9 cellular contexts compared by ENCODE assay signal in genomic region chr1:81802601-81803422, GRCh38. TPM values are rescaled to one million over a fixed set of nuclear protein-coding genes. Genes with fewer than 3 reads are reported as not detected.
DNase-seq lines count a peak whose midpoint lies in the region; ATAC-seq and TF ChIP-seq lines count a peak whose summit lies in the region.
"Had no signal": no experiment of that assay in that cellular context is flagged by ENCODE, and none has a peak within 500 bp of the region (broad histone marks: within the 10 kb centered on the region; RNA-seq: fewer than 3 reads in every experiment).

No MANE protein-coding gene starts in this region.

- no peaks in the 10 kb centered on the region for H3K9me3 Mint-ChIP-seq in WTC11

- no peaks in the 10 kb centered on the region for H3K4me1 ChIP-seq in prostate gland (replicated peaks)

- CTCF ChIA-PET in WTC11 (lab: Charles Lee): interaction anchor here (1.4 to 2.8 kb wide), 4 partner anchors 10 to 388 kb away, joined by 3 to 11 read pairs (median 6); no protein-coding TSS in a partner anchor

- H3K9me3 ChIP-seq in prostate gland: no peaks in the 10 kb centered on the region

- H3K36me3 ChIP-seq in prostate gland: no peaks in the 10 kb centered on the region

- TF ChIP-seq POLR2A in prostate gland (IDR thresholded peaks at IDR 0.05): no peak

- DNase-seq in D341Med (ENCODE audit: low spot score) (peak; percentile 73), LNCaP clone FGC (ENCODE audit: low read depth) (no peak), WTC11 (ENCODE audit: low spot score) (peak; percentile 61), left cardiac atrium (peak; percentile 78), prostate gland (ENCODE audit: low spot score) (peak; percentile 74)
- no peak for DNase-seq in activated CD8-positive, alpha-beta memory T cell treated with anti-CD3 and anti-CD28 coated beads for 24 hours

- peak overlapping the region; percentile 94 to 98 for H3K27ac ChIP-seq in prostate gland

- H3K36me3 Mint-ChIP-seq in WTC11: no peaks in the 10 kb centered on the region

- POLR2A ChIA-PET in WTC11 (lab: Charles Lee): no interaction called here

- TF ChIP-seq CTCF in LNCaP clone FGC (IDR thresholded peaks at IDR 0.05; ENCODE audit: control insufficient read depth, extremely low read depth, insufficient read depth) (peak; percentile 57), WTC11 (IDR thresholded peaks at IDR 0.05) (no peak), prostate gland (IDR thresholded peaks at IDR 0.05) (peak in 3 of 4 experiments; percentile 42 to 60 (median 55))

- H3K27ac Mint-ChIP-seq in WTC11: no peak overlapping the region; the same call in 1 of the 2 replicates

- H3K4me3 ChIP-seq in LNCaP clone FGC (ENCODE audit: low read depth, low read length) (no peak overlapping the region), prostate gland (peak overlapping the region; percentile 64 to 68)

- H3K27me3 ChIP-seq in prostate gland (replicated peaks; ENCODE audit: insufficient read depth): no peaks in the 10 kb centered on the region

- peaks cover 52% of the 10 kb centered on the region for H3K4me1 Mint-ChIP-seq in WTC11

- 1% methylated on average over 65 of the region's 65 CpGs for WGBS in prostate gland

- peak; percentile 16 for ATAC-seq in WTC11
- ATAC-seq in left cardiac atrium: peak; percentile 74 to 83
- no peak for ATAC-seq in GM21723 (IDR thresholded peaks at IDR 0.05; ENCODE audit: unreplicated experiment)
- no peak for ATAC-seq in HG03135 (IDR thresholded peaks at IDR 0.05; ENCODE audit: unreplicated experiment)

- H3K27me3 Mint-ChIP-seq in WTC11 (ENCODE audit: low read depth): no peaks in the 10 kb centered on the region

- peak overlapping the region; percentile 87 for H3K4me3 Mint-ChIP-seq in WTC11

- intact Hi-C loops in left cardiac atrium (cut with DNase I) (no loop called here), prostate gland (cut with DNase I) (loop anchor here (5.0 kb wide), 2 partner anchors 119 to 1586 kb away; no protein-coding TSS in a partner anchor)

TF ChIP-seq in WTC11, 78 proteins besides CTCF, POLR2A, EP300 and RAD21:
- TF ChIP-seq SP1 (CRISPR knock-in tag; conservative IDR thresholded peaks at IDR 0.05): 0 out of 2 replicates have a peak, but pooled peaks have one; percentile 10
- no peak for TF ChIP-seq USF2 (CRISPR knock-in tag; IDR thresholded peaks at IDR 0.05)
- 0 out of 2 replicates have a peak, but pooled peaks have one; percentile 78 for TF ChIP-seq KAT7 (CRISPR knock-in tag; IDR thresholded peaks at IDR 0.05; ENCODE audit: borderline replicate concordance)
- TF ChIP-seq ZNF219 (CRISPR knock-in tag; IDR thresholded peaks at IDR 0.05; ENCODE audit: borderline replicate concordance): no peak
- TF ChIP-seq FOXK1 (CRISPR knock-in tag; IDR thresholded peaks at IDR 0.05): 0 out of 2 replicates have a peak, but pooled peaks have one; percentile 18
- peak; percentile 68 for TF ChIP-seq PRDM15 (CRISPR knock-in tag; IDR thresholded peaks at IDR 0.05)
- TF ChIP-seq MXD4 (CRISPR knock-in tag; IDR thresholded peaks at IDR 0.05; ENCODE audit: borderline replicate concordance): no peak
- TF ChIP-seq ESRRA (CRISPR knock-in tag; IDR thresholded peaks at IDR 0.05; ENCODE audit: borderline replicate concordance): peak; percentile 40; the same call in 1 of the 2 replicates
- peak; percentile 28; the same call in 1 of the 2 replicates for TF ChIP-seq FOXP1 (CRISPR knock-in tag; IDR thresholded peaks at IDR 0.05; ENCODE audit: borderline replicate concordance)
- TF ChIP-seq HMGXB4 (CRISPR knock-in tag; IDR thresholded peaks at IDR 0.05): 0 out of 2 replicates have a peak, but pooled peaks have one; percentile 60
- no peak for TF ChIP-seq CDX4 (CRISPR knock-in tag; IDR thresholded peaks at IDR 0.05; ENCODE audit: borderline replicate concordance)
- no peak for TF ChIP-seq TEAD4 (CRISPR knock-in tag; IDR thresholded peaks at IDR 0.05)
- no peak for TF ChIP-seq RORB (CRISPR knock-in tag; IDR thresholded peaks at IDR 0.05)
- 0 out of 2 replicates have a peak, but pooled peaks have one; percentile 19 for TF ChIP-seq HMGA2 (CRISPR knock-in tag; IDR thresholded peaks at IDR 0.05)
- TF ChIP-seq ZNF317 (CRISPR knock-in tag; IDR thresholded peaks at IDR 0.05; ENCODE audit: borderline replicate concordance, low read depth): no peak
- TF ChIP-seq ZNF416 (CRISPR knock-in tag; IDR thresholded peaks at IDR 0.05): 0 out of 2 replicates have a peak, but pooled peaks have one; percentile 13

RNA-seq across cellular contexts. Expression of gene ADGRL2, which starts 2.1 kb away (rescaled TPM):
- total RNA-seq in WTC11 (2021): 71.6 to 81.8 TPM (median 80.2 TPM) in 3 replicates
- total RNA-seq in left cardiac atrium: 10 to 100 TPM; 57.4 to 64.4 TPM
- total RNA-seq in prostate gland: 10 to 100 TPM; 34.0 to 54.0 TPM
- total RNA-seq: mononuclear cell had no signal

Comparison
In these comparisons a context has a peak if more than half of its experiments do, and no peak if none do; other contexts are left out.
1. DNase-seq: peak in D341Med (single experiment), WTC11 (single experiment), left cardiac atrium (single experiment) and prostate gland (single experiment); none in LNCaP clone FGC (single experiment) and activated CD8-positive, alpha-beta memory T cell treated with anti-CD3 and anti-CD28 coated beads for 24 hours (single experiment).
2. ATAC-seq: peak in WTC11 (single experiment) and left cardiac atrium (2 of 2); none in GM21723 (single experiment) and HG03135 (single experiment).